1 cellular context compared by ENCODE assay signal in the genomic region with DNA sequence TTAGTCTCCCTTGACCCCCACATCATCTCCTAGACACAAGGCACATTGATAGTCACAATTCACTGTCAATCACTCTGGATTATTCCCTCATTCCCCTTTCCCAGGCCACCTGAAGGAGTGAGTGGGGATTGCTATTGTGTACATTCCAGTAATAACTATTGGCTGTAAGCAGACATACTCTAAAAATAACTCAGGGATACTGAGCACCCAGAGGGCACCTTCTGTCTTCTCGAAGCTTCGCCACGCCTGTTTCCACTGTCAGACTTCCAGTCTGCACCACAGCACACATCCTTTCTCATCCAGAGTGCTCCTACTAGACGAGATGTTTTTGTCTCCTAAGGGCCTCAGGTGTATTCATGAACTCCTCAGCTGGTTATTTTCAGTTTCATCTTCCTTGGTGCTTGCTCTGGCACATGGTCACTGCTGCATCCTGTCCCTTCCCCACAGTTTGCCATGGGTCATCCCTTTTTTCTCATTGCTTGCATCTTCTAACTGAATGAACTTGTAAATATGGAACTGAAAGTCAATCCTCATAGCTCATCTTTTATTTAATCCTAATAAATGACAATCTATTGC.
TF ChIP-seq lines count a peak whose summit lies in the region.

No MANE protein-coding gene starts in this region.

TF ChIP-seq in HepG2, 621 proteins besides CTCF, POLR2A, EP300 and RAD21:
- TF ChIP-seq ZNF460 (CRISPR knock-in tag; IDR thresholded peaks at IDR 0.05; ENCODE audit: borderline replicate concordance) (no peak), FOXJ3 (CRISPR knock-in tag; IDR thresholded peaks at IDR 0.05; ENCODE audit: borderline replicate concordance) (no peak), EHMT2 (IDR thresholded peaks at IDR 0.05; ENCODE audit: borderline replicate concordance, low read depth, low read length) (no peak), NFIB (CRISPR knock-in tag; IDR thresholded peaks at IDR 0.05; ENCODE audit: borderline replicate concordance) (no peak), SOX6 (IDR thresholded peaks at IDR 0.05) (no peak), SOX6 (CRISPR knock-in tag; IDR thresholded peaks at IDR 0.05) (no peak), ZC3H4 (CRISPR knock-in tag; IDR thresholded peaks at IDR 0.05; ENCODE audit: borderline replicate concordance) (no peak), ZNF333 (CRISPR knock-in tag; IDR thresholded peaks at IDR 0.05; ENCODE audit: borderline replicate concordance) (no peak)
- TF ChIP-seq, protein P1, sequence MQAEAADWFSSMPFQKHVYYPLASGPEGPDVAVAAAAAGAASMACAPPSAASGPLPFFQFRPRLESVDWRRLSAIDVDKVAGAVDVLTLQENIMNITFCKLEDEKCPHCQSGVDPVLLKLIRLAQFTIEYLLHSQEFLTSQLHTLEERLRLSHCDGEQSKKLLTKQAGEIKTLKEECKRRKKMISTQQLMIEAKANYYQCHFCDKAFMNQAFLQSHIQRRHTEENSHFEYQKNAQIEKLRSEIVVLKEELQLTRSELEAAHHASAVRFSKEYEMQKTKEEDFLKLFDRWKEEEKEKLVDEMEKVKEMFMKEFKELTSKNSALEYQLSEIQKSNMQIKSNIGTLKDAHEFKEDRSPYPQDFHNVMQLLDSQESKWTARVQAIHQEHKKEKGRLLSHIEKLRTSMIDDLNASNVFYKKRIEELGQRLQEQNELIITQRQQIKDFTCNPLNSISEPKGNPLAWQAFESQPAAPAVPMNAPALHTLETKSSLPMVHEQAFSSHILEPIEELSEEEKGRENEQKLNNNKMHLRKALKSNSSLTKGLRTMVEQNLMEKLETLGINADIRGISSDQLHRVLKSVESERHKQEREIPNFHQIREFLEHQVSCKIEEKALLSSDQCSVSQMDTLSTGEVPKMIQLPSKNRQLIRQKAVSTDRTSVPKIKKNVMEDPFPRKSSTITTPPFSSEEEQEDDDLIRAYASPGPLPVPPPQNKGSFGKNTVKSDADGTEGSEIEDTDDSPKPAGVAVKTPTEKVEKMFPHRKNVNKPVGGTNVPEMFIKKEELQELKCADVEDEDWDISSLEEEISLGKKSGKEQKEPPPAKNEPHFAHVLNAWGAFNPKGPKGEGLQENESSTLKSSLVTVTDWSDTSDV (CRISPR knock-in tag; IDR thresholded peaks at IDR 0.05): no peak
